In genomic region chr15:101267320-101268104, GRCh38 we compare ENCODE assay signal across 10 cellular contexts.
DNase-seq lines count a peak whose midpoint lies in the region; ATAC-seq and TF ChIP-seq lines count a peak whose summit lies in the region.
"Had no signal": no experiment of that assay in that cellular context is flagged by ENCODE, and none has a peak within 500 bp of the region (broad histone marks: within the 10 kb centered on the region; RNA-seq: fewer than 3 reads in every experiment).

No MANE protein-coding gene starts in this region.

- H3K9me3 ChIP-seq in DND-41 (ENCODE audit: insufficient read depth, low read length, severe bottlenecking) = no peaks in the 10 kb centered on the region

- intact Hi-C loops in head of caudate nucleus (cut with DNase I) = no loop called here

- no peaks in the 10 kb centered on the region for H3K4me1 ChIP-seq in DND-41 (ENCODE audit: insufficient read depth, low read length)

- H3K4me2 ChIP-seq in DND-41 (ENCODE audit: insufficient read depth, low read length) = no peak overlapping the region
- H3K4me2 ChIP-seq: hepatocyte had no signal

- 0 out of 3 replicates have a peak, but pooled peaks have one; percentile 15 for ATAC-seq in DND-41 (ENCODE audit: insufficient read depth, low read depth)
- ATAC-seq in SK-N-SH treated with all-trans-retinoic acid at 6 μM for 48 hours = peak; percentile 58
- ATAC-seq: activated T-helper 17 cell treated with anti-CD3 and anti-CD28 coated beads, Interleukin-2, amount 50 U/mL, for 72 hours had no signal

- no peaks in the 10 kb centered on the region for H4K20me1 ChIP-seq in DND-41 (ENCODE audit: insufficient read depth, low read length)

- no peak for DNase-seq in DND-41
- DNase-seq in head of caudate nucleus = peak in 41 of 42 donors; percentile 18 to 87 (median 68)
- peak; percentile 73 for DNase-seq in putamen (ENCODE audit: low spot score)
- DNase-seq in T1000 (lab: John Stamatoyannopoulos, UW) = no peak
- DNase-seq in activated naive CD4-positive, alpha-beta T cell (lab: John Stamatoyannopoulos, UW) = no peak
- no peak for DNase-seq in NOMO-1 treated with DMSO at 0.1 percent for 48 hours (lab: John Stamatoyannopoulos, UW; ENCODE audit: unreplicated experiment)
- DNase-seq in HuH-7.5 (ENCODE audit: low spot score) = no peak

- H3K79me2 ChIP-seq in DND-41 (ENCODE audit: insufficient read depth, low read length) = no peaks in the 10 kb centered on the region
- H3K79me2 ChIP-seq: hepatocyte had no signal

- no peak overlapping the region for H3K4me3 ChIP-seq in DND-41 (ENCODE audit: low read depth in 1 of 2, low read length in 2 of 2)
- H3K4me3 ChIP-seq: hepatocyte had no signal

- TF ChIP-seq CTCF in DND-41 (IDR thresholded peaks at IDR 0.05; ENCODE audit: borderline replicate concordance, extremely low read depth, low read length, poor library complexity, severe bottlenecking) = no peak

- H2AFZ ChIP-seq in DND-41 (ENCODE audit: low read depth, low read length) = no peak overlapping the region
- H2AFZ ChIP-seq: hepatocyte had no signal

- no peaks in the 10 kb centered on the region for H3K27me3 ChIP-seq in DND-41 (ENCODE audit: insufficient read depth, low read length, poor library complexity)
- H3K27me3 ChIP-seq: hepatocyte had no signal

- no peak overlapping the region for H3K9ac ChIP-seq in DND-41 (ENCODE audit: low read depth, low read length)

- H3K36me3 ChIP-seq in DND-41 (ENCODE audit: insufficient read depth, low read length) = peaks cover 24% of the 10 kb centered on the region

- H3K27ac ChIP-seq in DND-41 (ENCODE audit: low read length) = no peak overlapping the region
- H3K27ac ChIP-seq: hepatocyte had no signal

TF ChIP-seq in SK-N-SH treated with all-trans-retinoic acid at 6 μM for 48 hours, 23 proteins besides CTCF, POLR2A, EP300 and RAD21:
- TF ChIP-seq BACH2 (CRISPR knock-in tag; IDR thresholded peaks at IDR 0.05; ENCODE audit: borderline replicate concordance) (no peak), RARB (CRISPR knock-in tag; IDR thresholded peaks at IDR 0.05) (no peak), CREB5 (CRISPR knock-in tag; IDR thresholded peaks at IDR 0.05; ENCODE audit: low read depth) (no peak), ZFP3 (CRISPR knock-in tag; IDR thresholded peaks at IDR 0.05) (no peak), SNAI2 (CRISPR knock-in tag; IDR thresholded peaks at IDR 0.05) (no peak), POU6F1 (CRISPR knock-in tag; IDR thresholded peaks at IDR 0.05; ENCODE audit: borderline replicate concordance, low read depth) (no peak), ZNF565 (CRISPR knock-in tag; conservative IDR thresholded peaks at IDR 0.05; ENCODE audit: low read depth) (no peak), CSDC2 (CRISPR knock-in tag; IDR thresholded peaks at IDR 0.05) (no peak), ZNF8 (CRISPR knock-in tag; IDR thresholded peaks at IDR 0.05) (no peak), ZFP30 (CRISPR knock-in tag; IDR thresholded peaks at IDR 0.05) (no peak), CSRNP3 (CRISPR knock-in tag; IDR thresholded peaks at IDR 0.05) (no peak), PATZ1 (CRISPR knock-in tag; IDR thresholded peaks at IDR 0.05; ENCODE audit: borderline replicate concordance) (no peak), ESRRG (CRISPR knock-in tag; IDR thresholded peaks at IDR 0.05) (no peak), ARNTL (CRISPR knock-in tag; IDR thresholded peaks at IDR 0.05; ENCODE audit: borderline replicate concordance, low read depth) (no peak)

Comparison
In these comparisons a context has a peak if more than half of its experiments do, and no peak if none do; other contexts are left out.
1. DNase-seq: peak in head of caudate nucleus (41 of 42) and putamen (single experiment); none in DND-41 (single experiment), T1000 (single experiment), activated naive CD4-positive, alpha-beta T cell (0 of 4), NOMO-1 treated with DMSO at 0.1 percent for 48 hours (single experiment) and HuH-7.5 (single experiment).